ENCODE assay signal across 8 cellular contexts in genomic region chr6:6003334-6004146, GRCh38. TPM values are rescaled to one million over a fixed set of nuclear protein-coding genes. Genes with fewer than 3 reads are reported as not detected.
A peak's percentile ranks its signal among the peaks of the same experiment; 100 is the strongest.
DNase-seq lines count a peak whose midpoint lies in the region; ATAC-seq and TF ChIP-seq lines count a peak whose summit lies in the region.

No MANE protein-coding gene starts in this region.

- intact Hi-C loops in dorsolateral prefrontal cortex (cut with DNase I): loop anchor here in 1 of 2 donors (10.0 kb wide), 1 partner anchor 329 kb away; no protein-coding TSS in a partner anchor

- TF ChIP-seq CTCF in dorsolateral prefrontal cortex (IDR thresholded peaks at IDR 0.05 in 54 of 56, conservative IDR thresholded peaks at IDR 0.05 in 2 of 56; ENCODE audit: low read depth in 1 of 56, partially characterized antibody in 56 of 56): no peak

- no peak overlapping the region for H3K9ac ChIP-seq in muscle layer of colon (ENCODE audit: low read length)

- H3K9me3 ChIP-seq in muscle layer of colon (ENCODE audit: low read length): peaks cover 27% of the 10 kb centered on the region

- H3K36me3 ChIP-seq in muscle layer of colon (ENCODE audit: insufficient read depth, low read length): no peaks in the 10 kb centered on the region

- H3K4me3 ChIP-seq in dorsolateral prefrontal cortex (peak overlapping the region; percentile 10 to 74 (median 58)), muscle layer of colon (ENCODE audit: low read depth in 1 of 2, low read length in 2 of 2) (peak overlapping the region in 1 of 2 donors; percentile 42)

- H3K27me3 ChIP-seq in dorsolateral prefrontal cortex (peaks cover 6 to 100% (median 88%) of the 10 kb centered on the region in 45 donors), muscle layer of colon (ENCODE audit: control insufficient read depth in 1 of 2, insufficient read depth in 2 of 2, low read length in 2 of 2) (peaks cover 95 to 100% of the 10 kb centered on the region in 2 donors)

- H3K27ac ChIP-seq in dorsolateral prefrontal cortex (peak overlapping the region in 57 of 59 donors; percentile 10 to 96 (median 80)), muscle layer of colon (ENCODE audit: low read depth, low read length) (peak overlapping the region; percentile 10)

- no peak for ATAC-seq in GM19023 (IDR thresholded peaks at IDR 0.05; ENCODE audit: unreplicated experiment)
- no peak for ATAC-seq in HG02610 (IDR thresholded peaks at IDR 0.05; ENCODE audit: unreplicated experiment)

- in situ Hi-C loops in G401 (cut with HindIII; ENCODE audit: low sequenced_read_pairs): no loop called here

- peaks cover 57% of the 10 kb centered on the region for H3K4me1 ChIP-seq in muscle layer of colon (ENCODE audit: insufficient read depth, low read length)

- DNase-seq in G401 (ENCODE audit: low spot score) (peak; percentile 80), NCI-H2227 treated with DMSO at 0.1 percent for 48 hours (lab: John Stamatoyannopoulos, UW) (peak; percentile 5), dorsolateral prefrontal cortex (peak in 4 of 10 donors; percentile 31 to 61 (median 55)), SHP77 treated with DMSO at 0.1 percent for 48 hours (lab: John Stamatoyannopoulos, UW) (no peak), OCI-M1 (lab: John Stamatoyannopoulos, UW) (no peak)

RNA-seq across cellular contexts. Expression of gene NRN1, which starts 3.2 kb away (rescaled TPM):
- not detected in 2 replicates for total RNA-seq in G401 (2014; rRNA removed; shearing (Covaris generic))
- total RNA-seq in dorsolateral prefrontal cortex: 100 to 1,000 TPM in 97 of 120 experiments, 10 to 100 TPM in 23; 39.8 to 250 (median 142) TPM

Comparison
In these comparisons a context has a peak if more than half of its experiments do, and no peak if none do; other contexts are left out.
1. DNase-seq: peak in G401 (single experiment) and NCI-H2227 treated with DMSO at 0.1 percent for 48 hours (single experiment); none in SHP77 treated with DMSO at 0.1 percent for 48 hours (single experiment) and OCI-M1 (single experiment).
2. RNA of gene NRN1, which starts 3.2 kb away (total RNA-seq): 39.8 to 250 TPM in dorsolateral prefrontal cortex; not detected in G401; every median in the first group is over 10 times any median in the second.